Comparison of ENCODE assay signal across 10 cellular contexts in genomic region chr6:56849876-56850275, GRCh38.
DNase-seq lines count a peak whose midpoint lies in the region; ATAC-seq and TF ChIP-seq lines count a peak whose summit lies in the region.
"Had no signal": no experiment of that assay in that cellular context is flagged by ENCODE, and none has a peak within 500 bp of the region (broad histone marks: within the 10 kb centered on the region; RNA-seq: fewer than 3 reads in every experiment).

No MANE protein-coding gene starts in this region.

- no peaks in the 10 kb centered on the region for H3K27me3 Mint-ChIP-seq in neural crest cell (ENCODE audit: low read depth)
- peaks cover 47% of the 10 kb centered on the region for H3K27me3 Mint-ChIP-seq in activated T-cell treated with anti-CD3 and anti-CD28 coated beads, Interleukin-2, amount 50 U/mL, for 72 hours (ENCODE audit: low read depth)

- no peak for TF ChIP-seq EP300 in upper lobe of left lung (IDR thresholded peaks at IDR 0.05)

- H3K4me2 ChIP-seq in KMS-11, result peak overlapping the region; percentile 18; the same call in 1 of the 2 replicates

- DNase-seq in BE2C, result no peak
- peak; percentile 21 for DNase-seq in dermis blood vessel endothelial cell
- DNase-seq in neural crest cell (ENCODE audit: low read depth, low spot score), result no peak
- DNase-seq in foreskin melanocyte, result no peak
- no peak for DNase-seq in activated T-cell treated with anti-CD3 and anti-CD28 coated beads, Interleukin-2, amount 50 U/mL, for 72 hours
- DNase-seq in upper lobe of left lung, result no peak
- DNase-seq: activated T-cell treated with anti-CD3 and anti-CD28 coated beads, Interleukin-2, amount 50 U/mL, for 24 hours; SHP77 treated with DMSO at 0.1 percent for 48 hours had no signal

- no peaks in the 10 kb centered on the region for H4K20me1 ChIP-seq in KMS-11 (ENCODE audit: insufficient read depth)

- peak overlapping the region; percentile 15; the same call in 1 of the 2 replicates for H3K27ac ChIP-seq in KMS-11
- H3K27ac ChIP-seq in upper lobe of left lung, result no peak overlapping the region

- H3K27me3 ChIP-seq in BE2C, result no peaks in the 10 kb centered on the region
- H3K27me3 ChIP-seq in KMS-11 (ENCODE audit: insufficient read depth, low read depth), result no peaks in the 10 kb centered on the region
- no peaks in the 10 kb centered on the region for H3K27me3 ChIP-seq in upper lobe of left lung

- 84 to 88% methylated on average over 3 of the region's 3 CpGs for WGBS in upper lobe of left lung, 2 donors

- peak overlapping the region; percentile 75; the same call in 1 of the 2 replicates for H3K4me3 ChIP-seq in BE2C (ENCODE audit: low read depth, low read length)
- H3K4me3 ChIP-seq in KMS-11 (IDR thresholded peaks at IDR 0.05; ENCODE audit: insufficient read depth, low read depth, low read length), result no peak overlapping the region
- H3K4me3 ChIP-seq in upper lobe of left lung, result no peak overlapping the region

- H3K79me2 ChIP-seq in KMS-11 (ENCODE audit: insufficient read depth, low read depth), result peaks cover 37% of the 10 kb centered on the region; the same call in 1 of the 2 replicates

- H3K36me3 Mint-ChIP-seq in neural crest cell (ENCODE audit: low read depth), result peaks cover 5% of the 10 kb centered on the region
- H3K36me3 Mint-ChIP-seq in activated T-cell treated with anti-CD3 and anti-CD28 coated beads, Interleukin-2, amount 50 U/mL, for 72 hours (ENCODE audit: insufficient read depth in 2 of 2), result no peaks in the 10 kb centered on the region

- TF ChIP-seq POLR2A in upper lobe of left lung (IDR thresholded peaks at IDR 0.05), result no peak

- no peak for TF ChIP-seq CTCF in BE2C (IDR thresholded peaks at IDR 0.05; ENCODE audit: low read depth, low read length)
- TF ChIP-seq CTCF in KMS-11 (conservative IDR thresholded peaks at IDR 0.05; ENCODE audit: low read depth, low read length), result no peak
- TF ChIP-seq CTCF in neural crest cell (conservative IDR thresholded peaks at IDR 0.05), result no peak
- TF ChIP-seq CTCF in upper lobe of left lung (IDR thresholded peaks at IDR 0.05), result no peak

- no peak overlapping the region for H3K27ac Mint-ChIP-seq in neural crest cell (ENCODE audit: unreplicated experiment)
- H3K27ac Mint-ChIP-seq in activated T-cell treated with anti-CD3 and anti-CD28 coated beads, Interleukin-2, amount 50 U/mL, for 72 hours, result no peak overlapping the region
- H3K27ac Mint-ChIP-seq: activated T-cell treated with anti-CD3 and anti-CD28 coated beads, Interleukin-2, amount 50 U/mL, for 24 hours had no signal

- H3K36me3 ChIP-seq in BE2C (no peaks in the 10 kb centered on the region), KMS-11 (ENCODE audit: insufficient read depth) (no peaks in the 10 kb centered on the region), upper lobe of left lung (no peaks in the 10 kb centered on the region)

- H3K4me1 Mint-ChIP-seq in neural crest cell, result peaks cover 40% of the 10 kb centered on the region
- peaks cover 13% of the 10 kb centered on the region for H3K4me1 Mint-ChIP-seq in activated T-cell treated with anti-CD3 and anti-CD28 coated beads, Interleukin-2, amount 50 U/mL, for 72 hours (ENCODE audit: low read depth)

- no peak overlapping the region for H2AFZ ChIP-seq in KMS-11 (ENCODE audit: low read depth)

- no peak for ATAC-seq in activated T-cell treated with anti-CD3 and anti-CD28 coated beads, Interleukin-2, amount 50 U/mL, for 72 hours (replicated peaks in 1 of 2)
- ATAC-seq in upper lobe of left lung (ENCODE audit: low FRiP score in 2 of 2) (no peak), GM19328 (IDR thresholded peaks at IDR 0.05; ENCODE audit: unreplicated experiment) (no peak)

- H3K9me3 ChIP-seq in BE2C, result no peaks in the 10 kb centered on the region
- no peaks in the 10 kb centered on the region for H3K9me3 ChIP-seq in upper lobe of left lung

- H3K4me1 ChIP-seq in BE2C, result peaks cover 11% of the 10 kb centered on the region
- peaks cover 95% of the 10 kb centered on the region for H3K4me1 ChIP-seq in KMS-11 (ENCODE audit: low read depth, poor library complexity, severe bottlenecking)
- H3K4me1 ChIP-seq in upper lobe of left lung, result peaks cover 5 to 12% (median 12%) of the 10 kb centered on the region in 4 donors

- H3K9ac ChIP-seq in KMS-11, result no peak overlapping the region

- peak overlapping the region; percentile 99 for H3K4me3 Mint-ChIP-seq in neural crest cell
- H3K4me3 Mint-ChIP-seq in activated T-cell treated with anti-CD3 and anti-CD28 coated beads, Interleukin-2, amount 50 U/mL, for 72 hours, result peak overlapping the region in 1 of 2 donors; percentile 82
- H3K4me3 Mint-ChIP-seq: activated T-cell treated with anti-CD3 and anti-CD28 coated beads, Interleukin-2, amount 50 U/mL, for 24 hours had no signal

- H3K9me3 Mint-ChIP-seq in neural crest cell, result no peaks in the 10 kb centered on the region
- no peaks in the 10 kb centered on the region for H3K9me3 Mint-ChIP-seq in activated T-cell treated with anti-CD3 and anti-CD28 coated beads, Interleukin-2, amount 50 U/mL, for 72 hours
- H3K9me3 Mint-ChIP-seq: activated T-cell treated with anti-CD3 and anti-CD28 coated beads, Interleukin-2, amount 50 U/mL, for 24 hours had no signal
